In genomic region chr16:9847146-9847545, GRCh38 we compare ENCODE assay signal across 19 cellular contexts.
"Had no signal": no experiment of that assay in that cellular context is flagged by ENCODE, and none has a peak within 500 bp of the region (broad histone marks: within the 10 kb centered on the region; RNA-seq: fewer than 3 reads in every experiment).

No MANE protein-coding gene starts in this region.

- ATAC-seq: activated CD8-positive, alpha-beta T cell treated with anti-CD3 and anti-CD28 coated beads for 36 hours; left lung; psoas muscle; right lobe of liver; stimulated activated naive B cell treated with anti-CD40 and anti-IgM and Interleukin-4, amounts not matched to agents 10 μg/mL and 1 μg/mL and 100 μg/mL, for 72 hours had no signal

- H3K9me3 Mint-ChIP-seq: activated CD8-positive, alpha-beta T cell treated with anti-CD3 and anti-CD28 coated beads for 36 hours; nephron; stimulated activated naive B cell treated with anti-CD40 and anti-IgM and Interleukin-4, amounts not matched to agents 10 μg/mL and 1 μg/mL and 100 μg/mL, for 72 hours had no signal

- DNase-seq: activated CD8-positive, alpha-beta memory T cell treated with anti-CD3 and anti-CD28 coated beads, Interleukin-2, amount 50 U/mL, for 4 hours; activated CD8-positive, alpha-beta T cell treated with anti-CD3 and anti-CD28 coated beads for 36 hours; activated naive CD4-positive, alpha-beta T cell treated with Interleukin-2 at 50 U/mL for 16 hours; cortex of kidney; effector memory CD4-positive, alpha-beta T cell; erythroblast; head of caudate nucleus; left lung; mesendoderm; occipital lobe; psoas muscle; right lobe of liver; stimulated activated CD4-positive, alpha-beta T cell treated with anti-CD3 and anti-CD28 coated beads, Interleukin-2, amount 100 ng/mL, for 24 hours; stimulated activated naive B cell treated with anti-CD40 and anti-IgM and Interleukin-4, amounts not matched to agents 10 μg/mL and 1 μg/mL and 100 μg/mL, for 72 hours; substantia nigra; T1000; transverse colon had no signal

- H3K36me3 Mint-ChIP-seq: stimulated activated naive B cell treated with anti-CD40 and anti-IgM and Interleukin-4, amounts not matched to agents 10 μg/mL and 1 μg/mL and 100 μg/mL, for 72 hours had no signal

- H3K4me3 ChIP-seq: left lung, psoas muscle, right lobe of liver, transverse colon had no signal

- H3K27me3 Mint-ChIP-seq: activated CD8-positive, alpha-beta T cell treated with anti-CD3 and anti-CD28 coated beads for 36 hours; central memory CD8-positive, alpha-beta T cell had no signal

- H3K4me1 ChIP-seq: left lung, psoas muscle, right lobe of liver, transverse colon had no signal

- H3K27me3 ChIP-seq: left lung, right lobe of liver, transverse colon had no signal

- H3K4me1 Mint-ChIP-seq: central memory CD8-positive, alpha-beta T cell; nephron had no signal

- H3K4me3 Mint-ChIP-seq: activated CD8-positive, alpha-beta T cell treated with anti-CD3 and anti-CD28 coated beads for 36 hours; central memory CD8-positive, alpha-beta T cell; nephron; stimulated activated naive B cell treated with anti-CD40 and anti-IgM and Interleukin-4, amounts not matched to agents 10 μg/mL and 1 μg/mL and 100 μg/mL, for 72 hours had no signal

- H3K27ac ChIP-seq: left lung, psoas muscle, right lobe of liver, transverse colon had no signal

- H3K9me3 ChIP-seq: left lung, psoas muscle, right lobe of liver, transverse colon had no signal

- H3K27ac Mint-ChIP-seq: activated CD8-positive, alpha-beta T cell treated with anti-CD3 and anti-CD28 coated beads for 36 hours; nephron; stimulated activated naive B cell treated with anti-CD40 and anti-IgM and Interleukin-4, amounts not matched to agents 10 μg/mL and 1 μg/mL and 100 μg/mL, for 72 hours had no signal

- H3K36me3 ChIP-seq: left lung, right lobe of liver, transverse colon had no signal
